8 cellular contexts compared by ENCODE assay signal in the genomic region with DNA sequence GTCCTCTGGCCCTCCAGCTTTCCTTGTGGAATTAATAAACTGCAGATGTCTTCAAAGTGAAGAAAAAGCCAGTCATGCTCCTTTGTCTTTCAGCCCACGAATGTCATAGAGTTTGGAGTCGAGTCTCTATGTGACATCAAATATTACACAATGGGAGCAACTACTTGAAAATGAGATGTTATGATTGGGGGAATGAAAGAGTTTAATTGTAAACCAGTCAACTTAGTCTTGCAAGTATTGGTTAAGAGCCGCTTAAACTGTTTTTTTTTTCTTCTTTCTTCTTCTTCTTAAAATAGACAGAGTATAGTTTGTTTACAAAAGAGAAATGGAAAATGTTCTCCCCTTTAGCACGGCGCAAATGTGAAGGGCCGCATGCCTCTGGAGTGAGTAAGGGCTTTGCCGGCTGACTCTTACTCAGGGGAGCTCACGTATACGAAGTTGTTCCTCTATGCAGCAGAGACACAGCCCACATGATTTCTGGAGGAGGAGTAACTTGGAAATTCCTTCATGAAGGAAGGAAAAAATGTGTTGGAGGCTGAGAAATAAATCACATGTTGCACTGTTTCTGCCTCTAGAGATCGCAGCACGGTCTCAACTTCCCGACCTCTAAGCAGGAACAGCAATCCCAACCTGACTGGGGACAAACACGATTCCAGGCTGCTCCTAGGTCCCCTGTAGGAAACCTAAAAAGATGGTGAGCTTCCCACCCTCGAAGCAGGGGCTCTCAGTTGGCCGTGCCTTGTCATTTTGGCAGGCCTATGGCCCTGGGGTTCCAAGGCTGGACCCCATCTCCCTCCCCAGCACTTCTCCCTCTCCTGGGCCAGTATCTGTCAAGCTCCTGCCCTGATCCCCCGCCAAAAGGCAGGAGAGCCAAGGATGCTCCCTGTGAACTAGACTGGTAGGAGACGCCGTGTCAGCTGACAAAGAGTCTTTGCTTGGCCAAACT. TPM values are rescaled to one million over a fixed set of nuclear protein-coding genes. Genes with fewer than 3 reads are reported as not detected.
A peak's percentile ranks its signal among the peaks of the same experiment; 100 is the strongest.
DNase-seq lines count a peak whose midpoint lies in the region; ATAC-seq and TF ChIP-seq lines count a peak whose summit lies in the region.

No MANE protein-coding gene starts in this region.

- CTCF ChIA-PET in AG04450 (lab: Charles Lee) = interaction anchor here (1.3 to 3.4 kb wide), 3 partner anchors 34 to 60 kb away, joined by 5 to 15 read pairs (median 8); partner anchors contain the start of gene MYOF

- H3K36me3 ChIP-seq in left lung (no peaks in the 10 kb centered on the region), testis (ENCODE audit: low read depth, missing control alignments) (no peaks in the 10 kb centered on the region)

- DNase-seq in AG04450 (ENCODE audit: low read depth, low spot score) (peak; percentile 98), NB4 (ENCODE audit: low read depth) (peak; percentile 87), dedifferentiated amniotic fluid mesenchymal stem cell (ENCODE audit: extremely low spot score) (peak; percentile 99), left lung (peak; percentile 79 to 89), testis (peak; percentile 83), cortex of kidney (lab: John Stamatoyannopoulos, UW) (no peak), NCI-H774 (lab: John Stamatoyannopoulos, UW) (no peak)

- ATAC-seq in left lung (peak; percentile 84), GM18870 (IDR thresholded peaks at IDR 0.05; ENCODE audit: unreplicated experiment) (no peak)

- 8 to 14% methylated on average over 15 to 18 of the region's 18 CpGs for WGBS in testis, 2 donors

- H3K27me3 ChIP-seq in AG04450 (ENCODE audit: control insufficient read depth, insufficient read depth, low read length) (no peaks in the 10 kb centered on the region), left lung (no peaks in the 10 kb centered on the region), testis (no peaks in the 10 kb centered on the region)

- POLR2A ChIA-PET in AG04450 (lab: Yijun Ruan, JAX) = interaction anchor here (0.6 to 2.8 kb wide), 17 partner anchors 9 to 61 kb away, joined by 3 to 30 read pairs (median 7); partner anchors contain the start of gene MYOF

- TF ChIP-seq POLR2A in NB4 (IDR thresholded peaks at IDR 0.05; ENCODE audit: extremely low read depth, insufficient read length) (peak; percentile 29), testis (IDR thresholded peaks at IDR 0.05) (no peak)

- H3K9me3 ChIP-seq in AG04450 (ENCODE audit: control insufficient read depth, insufficient read depth, low read length) (no peaks in the 10 kb centered on the region), left lung (no peaks in the 10 kb centered on the region), testis (no peaks in the 10 kb centered on the region)

- H3K4me1 ChIP-seq in left lung = peaks cover 46 to 84% of the 10 kb centered on the region in 2 donors
- peaks cover 33% of the 10 kb centered on the region for H3K4me1 ChIP-seq in testis

- intact Hi-C loops in left lung (cut with DNase I) (no loop called here), testis (cut with DNase I; ENCODE audit: low total_unique reads) (loop anchor here (10.0 kb wide), 1 partner anchor 52 kb away; no protein-coding TSS in a partner anchor)

- no peak for TF ChIP-seq CTCF in AG04450 (IDR thresholded peaks at IDR 0.05; ENCODE audit: low read depth, low read length)
- TF ChIP-seq CTCF in NB4 (IDR thresholded peaks at IDR 0.05; ENCODE audit: low read depth, low read length) = no peak
- no peak for TF ChIP-seq CTCF in left lung (IDR thresholded peaks at IDR 0.05)
- TF ChIP-seq CTCF in testis (IDR thresholded peaks at IDR 0.05) = no peak

- H3K4me3 ChIP-seq in AG04450 (ENCODE audit: low read depth, low read length) (peak overlapping the region; percentile 45), NB4 (ENCODE audit: low read depth, low read length) (peak overlapping the region; percentile 14), left lung (no peak overlapping the region), testis (no peak overlapping the region)

- H3K27ac ChIP-seq in AG04450 (ENCODE audit: low read depth, low read length) = peak overlapping the region; percentile 100
- peak overlapping the region; percentile 89 to 99 for H3K27ac ChIP-seq in left lung
- peak overlapping the region; percentile 97 for H3K27ac ChIP-seq in testis

RNA-seq across cellular contexts. Expression of gene MYOF, which starts 44.9 kb away (rescaled TPM):
- polyA plus RNA-seq in AG04450 (2011; rRNA removed) = 254 and 275 TPM in 2 replicates
- polyA minus RNA-seq in AG04450 (2011; rRNA and poly(A)+ RNA removed) = 297 and 309 TPM in 2 replicates
- total RNA-seq in left lung = 100 to 1,000 TPM; 241 to 295 TPM
- 10 to 100 TPM in 1 of 2 donors, 1 to 10 TPM in 1; 9.4 to 12.3 TPM for total RNA-seq in testis
- 21.4 TPM for polyA plus RNA-seq in testis (ENCODE audit: insufficient read depth, low read depth, low replicate concordance)

RNA-seq across cellular contexts. Expression of gene CEP55, which starts 59.1 kb away (rescaled TPM):
- polyA plus RNA-seq in AG04450 (2011; rRNA removed) (10.0 and 16.3 TPM in 2 replicates), testis (ENCODE audit: insufficient read depth, low read depth, low replicate concordance) (28.1 TPM)
- polyA minus RNA-seq in AG04450 (2011; rRNA and poly(A)+ RNA removed) = 2.4 and 5.7 TPM in 2 replicates
- total RNA-seq in left lung (1 to 10 TPM; 3.4 to 9.5 TPM), testis (10 to 100 TPM; 14.1 to 15.5 TPM)

Comparison
In these comparisons a context has a peak if more than half of its experiments do, and no peak if none do; other contexts are left out.
1. DNase-seq: peak in AG04450 (single experiment), NB4 (single experiment), dedifferentiated amniotic fluid mesenchymal stem cell (single experiment), left lung (2 of 2) and testis (single experiment); none in cortex of kidney (single experiment) and NCI-H774 (single experiment).
2. H3K4me3 ChIP-seq: peak in AG04450 (single experiment) and NB4 (single experiment); none in left lung (0 of 2) and testis (0 of 2).
3. RNA of gene MYOF, which starts 44.9 kb away (total RNA-seq): 241 to 295 TPM in left lung; 9.4 to 12.3 TPM in testis; every median in the first group is over 10 times any median in the second.
4. Peak in every context shown above with its lines, with median percentiles within 50 percentile points of each other: H3K27ac ChIP-seq.